ENCODE assay signal across 24 cellular contexts in the genomic region with DNA sequence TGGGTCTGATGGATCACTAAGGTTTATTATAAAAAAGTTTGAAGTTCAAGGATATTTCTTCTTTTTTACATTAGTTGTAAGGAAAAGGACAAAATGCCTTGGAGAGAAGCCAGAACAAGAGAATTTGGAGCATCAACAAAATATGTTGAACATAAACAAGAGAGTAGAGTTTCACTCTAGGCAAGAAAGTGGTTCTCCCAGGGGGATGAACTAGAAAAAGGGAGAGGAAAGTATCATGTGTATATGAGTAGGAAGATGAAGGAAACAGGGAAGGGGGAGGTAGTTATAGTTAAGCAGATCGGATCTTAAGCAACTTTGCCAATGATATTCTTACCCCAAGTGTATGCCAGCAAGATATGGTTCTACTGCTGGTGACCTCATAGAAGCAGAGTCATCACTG.
DNase-seq lines count a peak whose midpoint lies in the region; ATAC-seq and TF ChIP-seq lines count a peak whose summit lies in the region.
"Had no signal": no experiment of that assay in that cellular context is flagged by ENCODE, and none has a peak within 500 bp of the region (broad histone marks: within the 10 kb centered on the region; RNA-seq: fewer than 3 reads in every experiment).

No MANE protein-coding gene starts in this region.

- no peak overlapping the region for H3K4me3 ChIP-seq in astrocyte of the spinal cord (ENCODE audit: low read depth, low read length)
- no peak overlapping the region for H3K4me3 ChIP-seq in fibroblast of the aortic adventitia (ENCODE audit: low read depth, low read length)
- H3K4me3 ChIP-seq: ascending aorta, heart right ventricle, lower lobe of right lung, ovary, spleen had no signal

- ATAC-seq in GM21528 (IDR thresholded peaks at IDR 0.05; ENCODE audit: low FRiP score, unreplicated experiment) = no peak
- ATAC-seq: heart right ventricle, HepG2, lower lobe of right lung had no signal

- no peak for TF ChIP-seq CTCF in astrocyte of the spinal cord (IDR thresholded peaks at IDR 0.05; ENCODE audit: low read depth, low read length)
- no peak for TF ChIP-seq CTCF in fibroblast of the aortic adventitia (IDR thresholded peaks at IDR 0.05; ENCODE audit: insufficient read depth, low read length)

- DNase-seq in EL (peak; percentile 4), astrocyte of the spinal cord (ENCODE audit: low read depth, low spot score) (peak; percentile 41), fibroblast of the aortic adventitia (ENCODE audit: low read depth) (peak; percentile 48), smooth muscle cell of the brain vasculature (ENCODE audit: low read depth, low spot score) (peak; percentile 51), NCI-H128 (lab: John Stamatoyannopoulos, UW; ENCODE audit: unreplicated experiment) (no peak), NCI-H2196 (lab: John Stamatoyannopoulos, UW; ENCODE audit: unreplicated experiment) (no peak)
- DNase-seq: activated effector memory CD4-positive, alpha-beta T cell treated with Interleukin-2 at 50 U/mL for 16 hours; activated T-cell treated with anti-CD3 and anti-CD28 coated beads for 4 hours; CD4-positive, alpha-beta memory T cell; central memory CD4-positive, alpha-beta T cell; GOT3; heart right ventricle; Kasumi-1; lower lobe of right lung; NCI-H1930; nephron progenitor cell; ovary; retina; spleen; stimulated activated CD4-positive, alpha-beta T cell treated with anti-CD3 and anti-CD28 coated beads, Interleukin-2, amount 100 ng/mL, for 48 hours; substantia nigra had no signal

- in situ Hi-C loops in astrocyte of the spinal cord (cut with HindIII; ENCODE audit: low sequenced_read_pairs) = no loop called here

Comparison
In these comparisons a context has a peak if more than half of its experiments do, and no peak if none do; other contexts are left out.
1. DNase-seq: peak in EL (single experiment), astrocyte of the spinal cord (single experiment), fibroblast of the aortic adventitia (single experiment) and smooth muscle cell of the brain vasculature (single experiment); none in NCI-H128 (single experiment) and NCI-H2196 (single experiment).